18 cellular contexts compared by ENCODE assay signal in the genomic region with DNA sequence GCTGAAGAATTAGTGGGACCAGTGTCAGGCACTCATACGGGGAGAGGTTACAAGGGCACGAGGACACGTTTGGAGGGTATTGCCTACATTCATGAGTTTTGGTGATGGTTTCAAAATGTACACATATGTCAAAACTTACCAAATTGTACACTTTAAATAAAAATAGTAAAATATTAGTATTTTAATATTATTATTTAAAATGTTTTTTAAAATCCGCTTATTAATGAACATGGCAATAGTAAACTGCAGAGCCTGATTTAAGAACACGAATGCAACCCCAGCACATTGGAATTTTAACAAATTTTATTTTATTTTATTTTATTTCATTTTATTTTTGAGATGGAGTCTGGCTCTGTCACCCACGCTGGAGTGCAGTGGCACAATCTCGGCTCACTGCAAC. TPM values are rescaled to one million over a fixed set of nuclear protein-coding genes. Genes with fewer than 3 reads are reported as not detected.
DNase-seq lines count a peak whose midpoint lies in the region; ATAC-seq and TF ChIP-seq lines count a peak whose summit lies in the region.
"Had no signal": no experiment of that assay in that cellular context is flagged by ENCODE, and none has a peak within 500 bp of the region (broad histone marks: within the 10 kb centered on the region; RNA-seq: fewer than 3 reads in every experiment).

No MANE protein-coding gene starts in this region.

- TF ChIP-seq CTCF in KMS-11 (conservative IDR thresholded peaks at IDR 0.05; ENCODE audit: low read depth, low read length) (no peak), WTC11 (IDR thresholded peaks at IDR 0.05) (no peak), gastroesophageal sphincter (IDR thresholded peaks at IDR 0.05) (no peak), thyroid gland (IDR thresholded peaks at IDR 0.05) (no peak)

- POLR2A ChIA-PET in WTC11 (lab: Charles Lee) = no interaction called here

- H3K4me1 Mint-ChIP-seq in WTC11 = no peaks in the 10 kb centered on the region; the same call in 1 of the 2 replicates

- H3K4me3 ChIP-seq in KMS-11 (IDR thresholded peaks at IDR 0.05; ENCODE audit: insufficient read depth, low read depth, low read length) = no peak overlapping the region
- no peak overlapping the region for H3K4me3 ChIP-seq in gastroesophageal sphincter
- H3K4me3 ChIP-seq in thyroid gland (replicated peaks in 1 of 3) = no peak overlapping the region
- H3K4me3 ChIP-seq: K562, SJSA1 had no signal

- no peak overlapping the region for H3K27ac Mint-ChIP-seq in WTC11
- H3K27ac Mint-ChIP-seq: CD4-positive, alpha-beta memory T cell had no signal

- no peak overlapping the region for H3K4me3 Mint-ChIP-seq in WTC11
- H3K4me3 Mint-ChIP-seq: CD4-positive, alpha-beta memory T cell had no signal

- H3K36me3 Mint-ChIP-seq in WTC11 = peaks cover 12% of the 10 kb centered on the region
- H3K36me3 Mint-ChIP-seq: CD4-positive, alpha-beta memory T cell had no signal

- no peaks in the 10 kb centered on the region for H3K36me3 ChIP-seq in KMS-11 (ENCODE audit: insufficient read depth)
- H3K36me3 ChIP-seq in gastroesophageal sphincter = no peaks in the 10 kb centered on the region
- no peaks in the 10 kb centered on the region for H3K36me3 ChIP-seq in thyroid gland
- H3K36me3 ChIP-seq: SJSA1 had no signal

- H4K20me1 ChIP-seq in KMS-11 (ENCODE audit: insufficient read depth) = no peaks in the 10 kb centered on the region

- ATAC-seq in WTC11 (no peak), gastroesophageal sphincter (no peak), HG02970 (IDR thresholded peaks at IDR 0.05; ENCODE audit: low FRiP score, unreplicated experiment) (no peak)
- ATAC-seq: K562, PC-3 had no signal

- peaks cover 69% of the 10 kb centered on the region for H3K9me3 Mint-ChIP-seq in WTC11

- CTCF ChIA-PET in WTC11 (lab: Charles Lee) = interaction anchor here (4.4 kb wide), 1 partner anchor 11 kb away, joined by 24 read pairs; a partner anchor contains a TSS

- no peaks in the 10 kb centered on the region for H3K9me3 ChIP-seq in gastroesophageal sphincter
- no peaks in the 10 kb centered on the region for H3K9me3 ChIP-seq in thyroid gland
- H3K9me3 ChIP-seq: SJSA1 had no signal

- peaks cover 14% of the 10 kb centered on the region for H3K27me3 Mint-ChIP-seq in WTC11 (ENCODE audit: low read depth)

- no peak for DNase-seq in WTC11 (ENCODE audit: low spot score)
- DNase-seq in thyroid gland = no peak
- no peak for DNase-seq in hippocampal formation (lab: John Stamatoyannopoulos, UW)
- DNase-seq in activated CD8-positive, alpha-beta memory T cell treated with anti-CD3 and anti-CD28 coated beads, Interleukin-2, amount 50 U/mL, for 4 hours = no peak
- DNase-seq: CD4-positive, alpha-beta memory T cell; COR-L47; NCI-H1105 treated with DMSO at 0.1 percent for 48 hours; NCI-H146; NCI-H1930; NCI-H2107; NCI-H82; NK-92 treated with Interleukin-12 subunit alpha and Interleukin-12 subunit beta, amount 100 ng/mL, for 24 hours; PC-3 had no signal

- H2AFZ ChIP-seq in KMS-11 (ENCODE audit: low read depth) = no peak overlapping the region

- H3K27me3 ChIP-seq in KMS-11 (ENCODE audit: insufficient read depth, low read depth) = no peaks in the 10 kb centered on the region
- no peaks in the 10 kb centered on the region for H3K27me3 ChIP-seq in gastroesophageal sphincter
- H3K27me3 ChIP-seq in thyroid gland = no peaks in the 10 kb centered on the region

- peak overlapping the region; percentile 91 for H3K4me2 ChIP-seq in KMS-11

- peak overlapping the region; percentile 89; the same call in 1 of the 2 replicates for H3K27ac ChIP-seq in KMS-11
- H3K27ac ChIP-seq in gastroesophageal sphincter = peak overlapping the region; percentile 59 to 81 (median 69)
- peak overlapping the region in 2 of 3 donors; percentile 58 to 74 for H3K27ac ChIP-seq in thyroid gland
- H3K27ac ChIP-seq: SJSA1 had no signal

- WGBS in gastroesophageal sphincter (ENCODE audit: low coverage in 1 of 2), 2 donors = 90 to 93% methylated on average over 6 to 7 of the region's 7 CpGs
- 91% methylated on average over 7 of the region's 7 CpGs for WGBS in thyroid gland, 2 donors

- H3K4me1 ChIP-seq in KMS-11 (ENCODE audit: low read depth, poor library complexity, severe bottlenecking) = peaks cover 79% of the 10 kb centered on the region
- peaks cover 5 to 39% (median 11%) of the 10 kb centered on the region in 3 donors for H3K4me1 ChIP-seq in gastroesophageal sphincter
- H3K4me1 ChIP-seq in thyroid gland = peaks cover 0 to 10% of the 10 kb centered on the region in 2 donors
- H3K4me1 ChIP-seq: SJSA1 had no signal

- no peak for TF ChIP-seq EP300 in gastroesophageal sphincter (IDR thresholded peaks at IDR 0.05)

- no peak for TF ChIP-seq POLR2A in gastroesophageal sphincter (IDR thresholded peaks at IDR 0.05)
- no peak for TF ChIP-seq POLR2A in thyroid gland (IDR thresholded peaks at IDR 0.05)

- H3K79me2 ChIP-seq in KMS-11 (ENCODE audit: insufficient read depth, low read depth) = no peaks in the 10 kb centered on the region

- intact Hi-C loops in thyroid gland (cut with DNase I) = no loop called here

- no peak overlapping the region; the same call in 1 of the 2 replicates for H3K9ac ChIP-seq in KMS-11

TF ChIP-seq in WTC11, 78 proteins besides CTCF, POLR2A, EP300 and RAD21:
- TF ChIP-seq SP1 (CRISPR knock-in tag; conservative IDR thresholded peaks at IDR 0.05) (no peak), HMGA2 (CRISPR knock-in tag; IDR thresholded peaks at IDR 0.05) (peak; percentile 93)

RNA-seq across cellular contexts. Expression of a gene that starts 10.9 kb away (rescaled TPM):
- total RNA-seq in WTC11 (2021) (12.1 to 15.7 TPM (median 13.4 TPM) in 3 replicates), gastroesophageal sphincter (10 to 100 TPM in 1 of 4 donors, 1 to 10 TPM in 3; 6.3 to 12.5 (median 9.2) TPM), thyroid gland (10 to 100 TPM in 3 of 4 donors, 1 to 10 TPM in 1; 7.5 to 13.2 (median 11.9) TPM)
